ENCODE assay signal across 20 cellular contexts in the genomic region with DNA sequence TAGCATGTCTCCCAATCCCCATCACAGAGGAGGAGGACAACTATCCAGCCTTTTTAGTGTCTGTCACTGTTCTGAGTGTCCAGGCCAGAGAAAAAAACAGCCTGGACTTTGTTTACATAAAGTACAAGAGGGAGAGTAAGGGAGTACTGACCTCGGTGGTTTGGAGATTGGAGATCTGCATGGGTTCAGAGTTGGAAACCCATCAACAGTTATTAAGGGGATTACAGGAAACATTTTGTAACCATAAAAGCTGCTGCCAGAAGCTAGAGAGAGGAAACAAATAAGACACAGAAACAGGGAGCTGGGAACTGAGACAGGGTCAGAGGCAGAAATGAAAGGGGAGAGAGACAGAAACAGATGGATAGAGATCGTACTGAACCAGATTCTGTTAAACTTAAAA.
DNase-seq lines count a peak whose midpoint lies in the region; ATAC-seq and TF ChIP-seq lines count a peak whose summit lies in the region.
"Had no signal": no experiment of that assay in that cellular context is flagged by ENCODE, and none has a peak within 500 bp of the region (broad histone marks: within the 10 kb centered on the region; RNA-seq: fewer than 3 reads in every experiment).

No MANE protein-coding gene starts in this region.

- no peak for TF ChIP-seq CTCF in body of pancreas (IDR thresholded peaks at IDR 0.05)
- no peak for TF ChIP-seq CTCF in right atrium auricular region (IDR thresholded peaks at IDR 0.05)
- TF ChIP-seq CTCF in neural progenitor cell (IDR thresholded peaks at IDR 0.05): no peak
- no peak for TF ChIP-seq CTCF in uterus (IDR thresholded peaks at IDR 0.05)

- H3K9ac ChIP-seq in neural progenitor cell: no peak overlapping the region
- H3K9ac ChIP-seq: BLaER1, parathyroid adenoma had no signal

- peaks cover 29% of the 10 kb centered on the region for H3K4me1 Mint-ChIP-seq in neural progenitor cell

- H3F3A ChIP-seq in neural progenitor cell (ENCODE audit: low read depth): no peaks in the 10 kb centered on the region

- no peaks in the 10 kb centered on the region for H4K20me1 ChIP-seq in neural progenitor cell (ENCODE audit: low read depth)
- H4K20me1 ChIP-seq: BLaER1 had no signal

- peaks cover 2% of the 10 kb centered on the region for H3K27me3 Mint-ChIP-seq in neural progenitor cell (ENCODE audit: insufficient read depth, low read depth)

- H3K4me3 ChIP-seq in body of pancreas (no peak overlapping the region), right atrium auricular region (no peak overlapping the region), neural progenitor cell (no peak overlapping the region), uterus (no peak overlapping the region)
- H3K4me3 ChIP-seq: BLaER1, testis had no signal

- H3K27ac ChIP-seq in body of pancreas (no peak overlapping the region), right atrium auricular region (peak overlapping the region; percentile 49 to 66), neural progenitor cell (no peak overlapping the region), uterus (peak overlapping the region; percentile 5 to 59)
- H3K27ac ChIP-seq: BLaER1, foreskin keratinocyte, parathyroid adenoma had no signal

- no peak overlapping the region for H2AFZ ChIP-seq in neural progenitor cell (replicated peaks)
- H2AFZ ChIP-seq: parathyroid adenoma had no signal

- no peaks in the 10 kb centered on the region for H3K79me2 ChIP-seq in neural progenitor cell (ENCODE audit: low read depth)
- H3K79me2 ChIP-seq: parathyroid adenoma had no signal

- DNase-seq in body of pancreas (no peak), right atrium auricular region (ENCODE audit: low spot score) (no peak), neural progenitor cell (ENCODE audit: low spot score) (no peak), uterus (peak in 1 of 2 donors; percentile 19), ecto neural progenitor cell (ENCODE audit: low spot score) (no peak), cerebellum (ENCODE audit: low spot score) (no peak)
- DNase-seq: activated CD4-positive, alpha-beta T cell treated with anti-CD3 and anti-CD28 coated beads for 4 hours; activated naive CD4-positive, alpha-beta T cell treated with anti-CD3 and anti-CD28 coated beads for 36 hours; DMS 273 treated with DMSO at 0.1 percent for 48 hours; effector CD4-positive, alpha-beta T cell; foreskin keratinocyte; HFFc6; NCI-H1105; NCI-H2171; SHP77 treated with DMSO at 0.1 percent for 48 hours; testis had no signal

- intact Hi-C loops in body of pancreas (cut with DNase I): no loop called here
- intact Hi-C loops in uterus (cut with DNase I; ENCODE audit: low total_unique reads): no loop called here

- H3K4me3 Mint-ChIP-seq in neural progenitor cell: no peak overlapping the region
- H3K4me3 Mint-ChIP-seq: activated naive CD4-positive, alpha-beta T cell treated with anti-CD3 and anti-CD28 coated beads for 36 hours; HFFc6; T-helper 2 cell treated with Interferon-gamma antibody and Interleukin-4, amounts not matched to agents 5 μg/mL and 100 μg/mL, for 36 hours had no signal

- H3K4me1 ChIP-seq in body of pancreas: peaks cover 8% of the 10 kb centered on the region
- peaks cover 0 to 49% of the 10 kb centered on the region in 2 donors for H3K4me1 ChIP-seq in right atrium auricular region
- H3K4me1 ChIP-seq in neural progenitor cell: peaks cover 34% of the 10 kb centered on the region
- H3K4me1 ChIP-seq in uterus: no peaks in the 10 kb centered on the region
- H3K4me1 ChIP-seq: BLaER1, foreskin keratinocyte had no signal

- H3K9me3 ChIP-seq in body of pancreas (no peaks in the 10 kb centered on the region), right atrium auricular region (no peaks in the 10 kb centered on the region), neural progenitor cell (ENCODE audit: low read depth) (no peaks in the 10 kb centered on the region), uterus (no peaks in the 10 kb centered on the region)
- H3K9me3 ChIP-seq: BLaER1, testis had no signal

- 54 to 58% methylated on average over 2 of the region's 2 CpGs for WGBS in body of pancreas, 2 donors

- H3K27ac Mint-ChIP-seq in neural progenitor cell: peak overlapping the region; percentile 14
- H3K27ac Mint-ChIP-seq: activated naive CD4-positive, alpha-beta T cell treated with anti-CD3 and anti-CD28 coated beads for 36 hours; HFFc6; T-helper 2 cell treated with Interferon-gamma antibody and Interleukin-4, amounts not matched to agents 5 μg/mL and 100 μg/mL, for 36 hours had no signal

- H3K36me3 ChIP-seq in body of pancreas (replicated peaks in 1 of 2; ENCODE audit: insufficient read depth in 1 of 2, low read depth in 2 of 2) (no peaks in the 10 kb centered on the region), right atrium auricular region (no peaks in the 10 kb centered on the region), neural progenitor cell (no peaks in the 10 kb centered on the region), uterus (no peaks in the 10 kb centered on the region)
- H3K36me3 ChIP-seq: BLaER1 had no signal

- no peaks in the 10 kb centered on the region for H3K9me3 Mint-ChIP-seq in neural progenitor cell
- H3K9me3 Mint-ChIP-seq: activated naive CD4-positive, alpha-beta T cell treated with anti-CD3 and anti-CD28 coated beads for 36 hours; HFFc6; T-helper 2 cell treated with Interferon-gamma antibody and Interleukin-4, amounts not matched to agents 5 μg/mL and 100 μg/mL, for 36 hours had no signal

- H3K27me3 ChIP-seq in body of pancreas: no peaks in the 10 kb centered on the region
- no peaks in the 10 kb centered on the region for H3K27me3 ChIP-seq in right atrium auricular region
- no peaks in the 10 kb centered on the region for H3K27me3 ChIP-seq in neural progenitor cell
- no peaks in the 10 kb centered on the region for H3K27me3 ChIP-seq in uterus
- H3K27me3 ChIP-seq: BLaER1, testis had no signal

- ATAC-seq in body of pancreas (peak; percentile 27), GM18868 (IDR thresholded peaks at IDR 0.05; ENCODE audit: unreplicated experiment) (no peak)
- ATAC-seq: foreskin keratinocyte had no signal

- TF ChIP-seq POLR2A in body of pancreas (IDR thresholded peaks at IDR 0.05) (no peak), uterus (IDR thresholded peaks at IDR 0.05) (no peak)

- H3K4me2 ChIP-seq in neural progenitor cell: no peak overlapping the region
- H3K4me2 ChIP-seq: BLaER1 had no signal

- no peaks in the 10 kb centered on the region for H3K36me3 Mint-ChIP-seq in neural progenitor cell

Comparison
In these comparisons a context has a peak if more than half of its experiments do, and no peak if none do; other contexts are left out.
1. H3K27ac ChIP-seq: peak in right atrium auricular region (2 of 2) and uterus (2 of 2); none in body of pancreas (0 of 4) and neural progenitor cell (single experiment).